ENCODE assay signal across 32 cellular contexts in the genomic region with DNA sequence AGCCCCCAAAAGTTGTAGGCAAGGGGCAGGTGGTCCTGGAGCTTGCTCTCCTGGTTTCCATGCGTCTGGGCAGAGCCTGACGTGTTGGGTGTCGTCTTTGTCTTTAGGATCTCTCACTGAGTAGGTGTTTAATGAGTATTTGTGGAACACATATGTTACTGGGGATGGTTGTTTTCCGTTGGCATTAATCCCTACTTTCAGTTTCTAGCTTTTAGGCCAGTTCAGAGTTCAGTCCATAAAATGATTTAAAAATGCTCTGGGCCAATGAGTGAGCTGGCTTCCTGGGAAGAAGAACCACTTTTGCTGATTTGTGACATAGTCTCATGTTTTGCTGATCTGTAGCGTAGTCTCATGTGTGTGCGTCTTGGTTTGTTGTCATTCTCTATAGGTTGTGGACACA.
"Had no signal": no experiment of that assay in that cellular context is flagged by ENCODE, and none has a peak within 500 bp of the region (broad histone marks: within the 10 kb centered on the region; RNA-seq: fewer than 3 reads in every experiment).

No MANE protein-coding gene starts in this region.

- H3K9me3 ChIP-seq: adrenal gland, body of pancreas, esophagus squamous epithelium, gastroesophageal sphincter had no signal

- FAIRE-seq: colon, endometrium, endothelial cell of umbilical vein had no signal

- DNase-seq: activated CD4-positive, alpha-beta memory T cell treated with anti-CD3 and anti-CD28 coated beads for 36 hours; activated CD4-positive, alpha-beta T cell treated with anti-CD3 and anti-CD28 coated beads for 36 hours; activated CD4-positive, alpha-beta T cell treated with anti-CD3 and anti-CD28 coated beads, Interleukin-2, amount 10 ng/mL, durations not matched to agents 24 days and 14 days; activated CD4-positive, CD25-positive, alpha-beta regulatory T cell; activated CD4-positive, CD25-positive, alpha-beta regulatory T cell treated with anti-CD3 and anti-CD28 coated beads, Interleukin-2, amount 50 U/mL, for 72 hours; activated CD8-positive, alpha-beta memory T cell treated with anti-CD3 and anti-CD28 coated beads, Interleukin-2, amount 10 ng/mL, durations not matched to agents 7 days and 5 days; activated CD8-positive, alpha-beta memory T cell treated with anti-CD3 and anti-CD28 coated beads, Interleukin-2, amount 50 U/mL, for 4 hours; activated CD8-positive, alpha-beta T cell treated with anti-CD3 and anti-CD28 coated beads, Interleukin-2, amount 10 ng/mL, durations not matched to agents 7 days and 5 days; activated effector memory CD4-positive, alpha-beta T cell treated with anti-CD3 and anti-CD28 coated beads, Interleukin-2, amount 50 U/mL, for 16 hours; activated naive CD4-positive, alpha-beta T cell treated with anti-CD3 and anti-CD28 coated beads for 36 hours; activated naive CD8-positive, alpha-beta T cell treated with anti-CD3 and anti-CD28 coated beads for 36 hours; activated naive CD8-positive, alpha-beta T cell treated with anti-CD3 and anti-CD28 coated beads, Interleukin-2, amount 50 U/mL, for 24 hours; activated T-cell treated with anti-CD3 and anti-CD28 coated beads, Interleukin-2, amount 50 U/mL, for 1 hour; activated T-cell treated with anti-CD3 and anti-CD28 coated beads, Interleukin-2, amount 50 U/mL, for 48 hours; adrenal gland; amygdala; aorta; body of pancreas; caudate nucleus; cortex of kidney; dermis blood vessel endothelial cell; effector CD4-positive, alpha-beta T cell; effector memory CD8-positive, alpha-beta T cell; esophagus squamous epithelium; foreskin melanocyte; T-cell; T1000 had no signal

- H3K4me1 ChIP-seq: adrenal gland, body of pancreas, gastroesophageal sphincter had no signal

- H3K27me3 ChIP-seq: adrenal gland, body of pancreas, esophagus squamous epithelium, gastroesophageal sphincter had no signal

- ATAC-seq: activated CD4-positive, alpha-beta T cell treated with anti-CD3 and anti-CD28 coated beads for 36 hours; activated CD8-positive, alpha-beta memory T cell treated with anti-CD3 and anti-CD28 coated beads, Interleukin-2, amount 10 ng/mL, durations not matched to agents 7 days and 5 days; activated CD8-positive, alpha-beta T cell treated with anti-CD3 and anti-CD28 coated beads, Interleukin-2, amount 10 ng/mL, durations not matched to agents 7 days and 5 days; activated naive CD8-positive, alpha-beta T cell treated with anti-CD3 and anti-CD28 coated beads, Interleukin-2, amount 50 U/mL, for 24 hours; body of pancreas; effector memory CD8-positive, alpha-beta T cell; gastroesophageal sphincter; T-cell had no signal

- H3K4me3 ChIP-seq: adrenal gland, body of pancreas, esophagus squamous epithelium, gastroesophageal sphincter had no signal

- H3K27ac ChIP-seq: adrenal gland, body of pancreas, epithelial cell of prostate, esophagus squamous epithelium, gastroesophageal sphincter had no signal
